ENCODE assay signal across 21 cellular contexts in genomic region chr14:78904094-78904493, GRCh38.
DNase-seq lines count a peak whose midpoint lies in the region; ATAC-seq, FAIRE-seq and TF ChIP-seq lines count a peak whose summit lies in the region.
"Had no signal": no experiment of that assay in that cellular context is flagged by ENCODE, and none has a peak within 500 bp of the region (broad histone marks: within the 10 kb centered on the region; RNA-seq: fewer than 3 reads in every experiment).

No MANE protein-coding gene starts in this region.

- TF ChIP-seq POLR2A in esophagus muscularis mucosa (IDR thresholded peaks at IDR 0.05; ENCODE audit: low read depth) = no peak

- TF ChIP-seq EP300 in esophagus muscularis mucosa (IDR thresholded peaks at IDR 0.05) = no peak

- no peak for FAIRE-seq in small intestine (lab: Jason Lieb, UNC)
- FAIRE-seq: GM12891 had no signal

- H3K36me3 ChIP-seq in RWPE2 (ENCODE audit: low read depth) (no peaks in the 10 kb centered on the region), esophagus muscularis mucosa (no peaks in the 10 kb centered on the region), small intestine (ENCODE audit: control insufficient read depth in 2 of 2, insufficient read depth in 2 of 2, low read length in 2 of 2) (no peaks in the 10 kb centered on the region)
- H3K36me3 ChIP-seq: heart left ventricle, suprapubic skin had no signal

- DNase-seq in LHCN-M2 (ENCODE audit: low read depth) (peak; percentile 3), RWPE2 (ENCODE audit: low spot score) (no peak), epithelial cell of proximal tubule (ENCODE audit: low read depth) (no peak), esophagus muscularis mucosa (ENCODE audit: extremely low spot score) (no peak), small intestine (no peak), COLO829 (ENCODE audit: low spot score) (no peak)
- DNase-seq: activated CD8-positive, alpha-beta T cell treated with anti-CD3 and anti-CD28 coated beads, Interleukin-2, amount 10 ng/mL, durations not matched to agents 7 days and 5 days; activated naive CD4-positive, alpha-beta T cell treated with anti-CD3 and anti-CD28 coated beads, Interleukin-2, amount 10 ng/mL, durations not matched to agents 7 days and 5 days; activated T-cell treated with anti-CD3 and anti-CD28 coated beads, Interleukin-2, amount 50 U/mL, for 24 hours; anterior cingulate cortex; central memory CD4-positive, alpha-beta T cell; heart left ventricle; left ventricle myocardium superior; MM.1S; NCI-H1694 treated with DMSO at 0.1 percent for 48 hours; OCI-M1 had no signal

- intact Hi-C loops in esophagus muscularis mucosa (cut with DNase I) = no loop called here

- H3K27me3 ChIP-seq in RWPE2 (ENCODE audit: insufficient read depth, poor library complexity, severe bottlenecking) (no peaks in the 10 kb centered on the region), esophagus muscularis mucosa (no peaks in the 10 kb centered on the region), small intestine (ENCODE audit: control insufficient read depth in 2 of 2, insufficient read depth in 2 of 2, low read length in 2 of 2) (no peaks in the 10 kb centered on the region)
- H3K27me3 ChIP-seq: heart left ventricle, suprapubic skin had no signal

- H3K4me1 ChIP-seq in RWPE2 (ENCODE audit: insufficient read depth, poor library complexity, severe bottlenecking) = no peaks in the 10 kb centered on the region
- no peaks in the 10 kb centered on the region for H3K4me1 ChIP-seq in esophagus muscularis mucosa
- no peaks in the 10 kb centered on the region for H3K4me1 ChIP-seq in small intestine (ENCODE audit: control insufficient read depth in 2 of 2, insufficient read depth in 1 of 2, low read depth in 1 of 2, low read length in 1 of 2)
- H3K4me1 ChIP-seq: heart left ventricle, suprapubic skin had no signal

- TF ChIP-seq CTCF in C4-2B (conservative IDR thresholded peaks at IDR 0.05) (peak; percentile 31), RWPE2 (IDR thresholded peaks at IDR 0.05; ENCODE audit: poor library complexity, severe bottlenecking) (peak; percentile 28), epithelial cell of proximal tubule (conservative IDR thresholded peaks at IDR 0.05; ENCODE audit: low read depth, low read length) (peak; percentile 16), esophagus muscularis mucosa (IDR thresholded peaks at IDR 0.05) (no peak)

- WGBS in esophagus muscularis mucosa = 82% methylated on average over 3 of the region's 3 CpGs
- WGBS in small intestine, 3 donors = 69 to 77% (median 76%) methylated on average over 3 of the region's 3 CpGs

- H3K4me3 ChIP-seq in RWPE2 (ENCODE audit: severe bottlenecking) (no peak overlapping the region), epithelial cell of proximal tubule (ENCODE audit: low read depth, low read length) (no peak overlapping the region), esophagus muscularis mucosa (no peak overlapping the region), small intestine (ENCODE audit: low read depth in 1 of 2, low read length in 2 of 2) (no peak overlapping the region)
- H3K4me3 ChIP-seq: heart left ventricle, suprapubic skin had no signal

- ATAC-seq in RWPE2 (ENCODE audit: low read depth) = peak; percentile 36; the same call in 1 of the 3 replicates
- ATAC-seq: activated CD4-positive, CD25-positive, alpha-beta regulatory T cell treated with anti-CD3 and anti-CD28 coated beads, Interleukin-2, amount 50 U/mL, for 24 hours; activated CD8-positive, alpha-beta T cell treated with anti-CD3 and anti-CD28 coated beads, Interleukin-2, amount 10 ng/mL, durations not matched to agents 7 days and 5 days; heart left ventricle; left ventricle myocardium superior had no signal

- peaks cover 2% of the 10 kb centered on the region for H3K9me3 ChIP-seq in RWPE2 (ENCODE audit: severe bottlenecking)
- H3K9me3 ChIP-seq in esophagus muscularis mucosa = no peaks in the 10 kb centered on the region
- no peaks in the 10 kb centered on the region for H3K9me3 ChIP-seq in small intestine (ENCODE audit: control insufficient read depth, low read depth)
- H3K9me3 ChIP-seq: suprapubic skin had no signal

- no peak overlapping the region for H3K27ac ChIP-seq in C4-2B
- H3K27ac ChIP-seq in RWPE2 (ENCODE audit: poor library complexity, severe bottlenecking) = no peak overlapping the region
- H3K27ac ChIP-seq in esophagus muscularis mucosa (replicated peaks in 1 of 4) = no peak overlapping the region
- H3K27ac ChIP-seq in small intestine (ENCODE audit: low read depth in 1 of 2, low read length in 1 of 2) = no peak overlapping the region
- H3K27ac ChIP-seq: heart left ventricle, HL-60, suprapubic skin had no signal

Comparison
In these comparisons a context has a peak if more than half of its experiments do, and no peak if none do; other contexts are left out.
1. CTCF ChIP-seq: peak in C4-2B (single experiment), RWPE2 (single experiment) and epithelial cell of proximal tubule (single experiment); none in esophagus muscularis mucosa (0 of 3).